ENCODE assay signal across 24 cellular contexts in the genomic region with DNA sequence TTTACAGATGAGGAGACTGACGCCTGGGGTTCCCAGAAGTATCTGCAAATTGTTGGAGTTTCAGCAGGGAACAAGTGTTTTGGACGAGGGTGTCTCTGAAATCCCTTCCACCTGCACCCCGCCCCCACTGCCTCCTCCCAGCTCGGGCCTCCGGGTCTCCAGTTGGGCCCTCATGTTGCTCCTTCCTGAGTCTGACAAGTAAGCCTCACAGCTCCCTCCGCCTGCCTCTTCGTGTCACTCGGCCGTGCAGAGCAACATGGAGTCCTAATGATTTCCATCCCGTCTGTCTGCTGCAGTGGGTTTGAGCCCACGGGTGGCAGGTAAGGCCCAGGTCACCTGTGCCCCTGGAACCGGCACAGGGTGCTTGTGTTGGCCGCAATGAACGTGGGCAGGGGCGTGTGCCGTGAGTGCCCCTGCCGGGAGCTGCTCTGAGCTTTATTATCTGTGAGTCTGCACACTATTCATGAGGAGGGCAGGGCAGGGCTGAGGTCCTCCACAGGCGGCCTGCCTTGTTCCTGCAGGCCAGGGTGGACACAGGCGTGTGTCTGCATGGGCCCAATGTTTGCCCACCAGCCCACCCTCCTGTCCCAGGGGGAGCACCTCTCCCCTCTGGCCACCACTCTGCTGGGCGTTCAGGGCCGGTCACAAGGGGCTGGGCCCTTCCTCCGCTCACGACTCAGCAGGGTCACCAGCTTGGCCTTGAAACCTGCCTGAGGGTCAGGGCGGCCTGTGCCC.
"Had no signal": no experiment of that assay in that cellular context is flagged by ENCODE, and none has a peak within 500 bp of the region (broad histone marks: within the 10 kb centered on the region; RNA-seq: fewer than 3 reads in every experiment).

No MANE protein-coding gene starts in this region.

- H3K79me2 ChIP-seq: parathyroid adenoma had no signal

- H3K9ac ChIP-seq: parathyroid adenoma had no signal

- H3K27ac ChIP-seq: esophagus squamous epithelium, gastroesophageal sphincter, lower lobe of right lung, neural progenitor cell, parathyroid adenoma, prostate gland, skin epidermis, testis, tibial nerve, upper lobe of right lung, vagina had no signal

- H2AFZ ChIP-seq: neural progenitor cell, parathyroid adenoma had no signal

- H3K4me3 ChIP-seq: esophagus squamous epithelium, gastroesophageal sphincter, left lung, lower lobe of right lung, neural progenitor cell, prostate gland, skin epidermis, testis, tibial nerve, upper lobe of right lung, vagina had no signal

- H3K4me1 ChIP-seq: prostate gland had no signal

- DNase-seq: esophagus squamous epithelium; foreskin fibroblast; immature natural killer cell; lower lobe of right lung; mesenchymal stem cell; midbrain; stimulated activated CD4-positive, alpha-beta T cell treated with anti-CD3 and anti-CD28 coated beads, Interleukin-2, amount 100 ng/mL, for 24 hours; stimulated activated CD4-positive, alpha-beta T cell treated with anti-CD3 and anti-CD28 coated beads, Interleukin-4, amount 100 ng/mL, for 4 hours; stimulated activated naive B cell treated with anti-CD40 and anti-IgM and Interleukin-4, amounts not matched to agents 10 μg/mL and 1 μg/mL and 100 μg/mL, for 72 hours; stimulated activated naive CD8-positive, alpha-beta T cell treated with anti-CD3 and anti-CD28 coated beads, Interleukin-15, amount 100 ng/mL, for 72 hours; testis; upper lobe of right lung had no signal

- H3K27me3 ChIP-seq: gastroesophageal sphincter, testis, tibial nerve, upper lobe of right lung, vagina had no signal

- H3K27ac Mint-ChIP-seq: natural killer cell treated with Interleukin-12 subunit alpha and Interleukin-12 subunit beta and Interleukin-15 and Interleukin-18, amount 100 ng/mL, for 72 hours; stimulated activated naive CD8-positive, alpha-beta T cell treated with anti-CD3 and anti-CD28 coated beads, Interleukin-15, amount 100 ng/mL, for 72 hours had no signal

- H3K4me2 ChIP-seq: neural progenitor cell had no signal

- FAIRE-seq: keratinocyte had no signal

- H3K36me3 Mint-ChIP-seq: immature natural killer cell; natural killer cell treated with Interleukin-12 subunit alpha and Interleukin-12 subunit beta and Interleukin-15 and Interleukin-18, amount 100 ng/mL, for 72 hours; neural progenitor cell had no signal

- H3K9me3 ChIP-seq: esophagus squamous epithelium, gastroesophageal sphincter, left lung, lower lobe of right lung, prostate gland, testis, tibial nerve, upper lobe of right lung, vagina had no signal

- H3K36me3 ChIP-seq: neural progenitor cell, prostate gland, upper lobe of right lung, vagina had no signal

- H3K4me3 Mint-ChIP-seq: dendritic cell treated with granulocyte-macrophage colony-stimulating factor and Interleukin-4, amounts not matched to agents 40 ng/mL and 50 ng/mL, for 4 days; immature natural killer cell; natural killer cell treated with Interleukin-12 subunit alpha and Interleukin-12 subunit beta and Interleukin-15 and Interleukin-18, amount 100 ng/mL, for 72 hours; stimulated activated naive CD8-positive, alpha-beta T cell treated with anti-CD3 and anti-CD28 coated beads, Interleukin-15, amount 100 ng/mL, for 72 hours had no signal

- ATAC-seq: gastroesophageal sphincter; left lung; lower lobe of right lung; sciatic nerve; stimulated activated naive B cell treated with anti-CD40 and anti-IgM and Interleukin-4, amounts not matched to agents 10 μg/mL and 1 μg/mL and 100 μg/mL, for 72 hours; upper lobe of right lung had no signal
